1 cellular context compared by ENCODE assay signal in genomic region chr19:29677001-29677781, GRCh38.
TF ChIP-seq lines count a peak whose summit lies in the region.

No MANE protein-coding gene starts in this region.

TF ChIP-seq in IMR-90, 13 proteins besides CTCF, POLR2A, EP300 and RAD21 (continued from another document):
- TF ChIP-seq ELK1 (IDR thresholded peaks at IDR 0.05; ENCODE audit: borderline replicate concordance, low read depth, low read length), result no peak
- no peak for TF ChIP-seq MAZ (IDR thresholded peaks at IDR 0.05; ENCODE audit: borderline replicate concordance, low read depth, low read length)
